ENCODE assay signal across 16 cellular contexts in genomic region chr6:6968731-6969552, GRCh38.
A peak's percentile ranks its signal among the peaks of the same experiment; 100 is the strongest.
DNase-seq lines count a peak whose midpoint lies in the region; ATAC-seq and TF ChIP-seq lines count a peak whose summit lies in the region.
"Had no signal": no experiment of that assay in that cellular context is flagged by ENCODE, and none has a peak within 500 bp of the region (broad histone marks: within the 10 kb centered on the region; RNA-seq: fewer than 3 reads in every experiment).

No MANE protein-coding gene starts in this region.

- ATAC-seq in left colon (peak; percentile 61), HG02763 (IDR thresholded peaks at IDR 0.05; ENCODE audit: unreplicated experiment) (no peak)
- ATAC-seq: SK-N-SH treated with all-trans-retinoic acid at 6 μM for 48 hours had no signal

- CTCF ChIA-PET in PC-9 (lab: Charles Lee) = no interaction called here

- H3K4me3 ChIP-seq in PC-9 (no peak overlapping the region), stomach (no peak overlapping the region)

- no peaks in the 10 kb centered on the region for H4K20me1 ChIP-seq in PC-9 (ENCODE audit: insufficient read depth)

- no peaks in the 10 kb centered on the region for H3K9me2 ChIP-seq in PC-9 (ENCODE audit: insufficient read depth)

- H3K79me2 ChIP-seq in PC-9 (ENCODE audit: low read depth) = no peaks in the 10 kb centered on the region

- H3K27me3 ChIP-seq in PC-9 (ENCODE audit: insufficient read depth, low read depth) = no peaks in the 10 kb centered on the region
- no peaks in the 10 kb centered on the region for H3K27me3 ChIP-seq in stomach

- POLR2A ChIA-PET in PC-9 (lab: Charles Lee; ENCODE audit: unreplicated experiment) = interaction anchor here (0.6 kb wide), 2 partner anchors 39 to 65 kb away, joined by 4 to 6 read pairs; no protein-coding TSS in a partner anchor

- no peak for TF ChIP-seq POLR2A in stomach (IDR thresholded peaks at IDR 0.05)

- no peak for TF ChIP-seq EP300 in stomach (IDR thresholded peaks at IDR 0.05)

- H3K27ac ChIP-seq in PC-9 (peak overlapping the region; percentile 73), stomach (peak overlapping the region in 3 of 5 donors; percentile 30 to 69 (median 50))

- H3K36me3 ChIP-seq in PC-9 (ENCODE audit: low read depth) (no peaks in the 10 kb centered on the region), stomach (no peaks in the 10 kb centered on the region)

- TSS peak; percentile 73 for BruUV-seq in PC-9 (replicated peaks; lab: Mats Ljungman, UMichigan)

- TF ChIP-seq CTCF in PC-9 (conservative IDR thresholded peaks at IDR 0.05) (no peak), stomach (IDR thresholded peaks at IDR 0.05) (no peak)

- WGBS in stomach, 5 donors = 78 to 89% (median 86%) methylated on average over 10 of the region's 10 CpGs

- peak overlapping the region; percentile 46 for H3K4me2 ChIP-seq in PC-9

- intact Hi-C loops in PC-9 (cut with micrococcal nuclease; ENCODE audit: unreplicated experiment) = loop anchor here (2.0 kb wide), 3 partner anchors 82 to 148 kb away; no protein-coding TSS in a partner anchor
- intact Hi-C loops in left colon (cut with DNase I, micrococcal nuclease) = no loop called here
- intact Hi-C loops in stomach (cut with DNase I; ENCODE audit: low total_unique reads) = no loop called here

- H2AFZ ChIP-seq in PC-9 = no peak overlapping the region

- peaks cover 11% of the 10 kb centered on the region for H3F3A ChIP-seq in PC-9 (ENCODE audit: insufficient read depth, low read depth)

- DNase-seq in PC-9 = peak; percentile 12 to 48
- peak; percentile 11 for DNase-seq in amniotic epithelial cell (ENCODE audit: low read depth)
- DNase-seq in left colon = peak in 1 of 2 donors; percentile 38
- DNase-seq in stomach = no peak
- DNase-seq in NCI-H1092 treated with DMSO at 0.1 percent for 48 hours (lab: John Stamatoyannopoulos, UW) = no peak
- DNase-seq in GM19238 (ENCODE audit: insufficient read length, low spot score) = no peak
- no peak for DNase-seq in HuH-7 (ENCODE audit: low spot score)
- DNase-seq: CD4-positive, CD25-positive, alpha-beta regulatory T cell; GOT3; HFFc6; Karpas-422; MM.1S; NCI-H1417 treated with DMSO at 0.1 percent for 48 hours; SHP77 had no signal

- H3K9me3 ChIP-seq in PC-9 (ENCODE audit: insufficient read depth, low read depth) (no peaks in the 10 kb centered on the region), stomach (no peaks in the 10 kb centered on the region)

- H3K4me1 ChIP-seq in PC-9 (replicated peaks; ENCODE audit: insufficient read depth) = peaks cover 44% of the 10 kb centered on the region
- H3K4me1 ChIP-seq in stomach = peaks cover 0 to 6% (median 0%) of the 10 kb centered on the region in 4 donors

Comparison
In these comparisons a context has a peak if more than half of its experiments do, and no peak if none do; other contexts are left out.
1. DNase-seq: peak in PC-9 (2 of 2) and amniotic epithelial cell (single experiment); none in stomach (single experiment), NCI-H1092 treated with DMSO at 0.1 percent for 48 hours (single experiment), GM19238 (single experiment) and HuH-7 (single experiment).